In genomic region chr14:60760209-60760608, GRCh38 we compare ENCODE assay signal across 1 cellular context.
TF ChIP-seq lines count a peak whose summit lies in the region.

No MANE protein-coding gene starts in this region.

TF ChIP-seq in IMR-90, 13 proteins besides CTCF, POLR2A, EP300 and RAD21:
- TF ChIP-seq FOS (IDR thresholded peaks at IDR 0.05; ENCODE audit: low read depth, low read length) = no peak
- no peak for TF ChIP-seq SMC3 (IDR thresholded peaks at IDR 0.05; ENCODE audit: low read depth, low read length)
- TF ChIP-seq CEBPB (IDR thresholded peaks at IDR 0.05; ENCODE audit: low read depth, low read length) = peak; percentile 46
- TF ChIP-seq ELK1 (IDR thresholded peaks at IDR 0.05; ENCODE audit: borderline replicate concordance, low read depth, low read length) = no peak
